Comparison of ENCODE assay signal across 1 cellular context in genomic region chr1:107407011-107407410, GRCh38.
TF ChIP-seq lines count a peak whose summit lies in the region.

No MANE protein-coding gene starts in this region.

TF ChIP-seq in HepG2, 621 proteins besides CTCF, POLR2A, EP300 and RAD21:
- TF ChIP-seq ZNF607 (CRISPR knock-in tag; IDR thresholded peaks at IDR 0.05; ENCODE audit: borderline replicate concordance) (no peak), ETV6 (CRISPR knock-in tag; conservative IDR thresholded peaks at IDR 0.05) (no peak), GATAD2A (CRISPR knock-in tag; IDR thresholded peaks at IDR 0.05) (no peak), NKX3-1 (CRISPR knock-in tag; IDR thresholded peaks at IDR 0.05) (no peak), ZNF570 (CRISPR knock-in tag; IDR thresholded peaks at IDR 0.05; ENCODE audit: borderline replicate concordance) (no peak), ZNF770 (CRISPR knock-in tag; IDR thresholded peaks at IDR 0.05) (no peak), MNT (IDR thresholded peaks at IDR 0.05) (peak; percentile 92)
- TF ChIP-seq, protein P1, sequence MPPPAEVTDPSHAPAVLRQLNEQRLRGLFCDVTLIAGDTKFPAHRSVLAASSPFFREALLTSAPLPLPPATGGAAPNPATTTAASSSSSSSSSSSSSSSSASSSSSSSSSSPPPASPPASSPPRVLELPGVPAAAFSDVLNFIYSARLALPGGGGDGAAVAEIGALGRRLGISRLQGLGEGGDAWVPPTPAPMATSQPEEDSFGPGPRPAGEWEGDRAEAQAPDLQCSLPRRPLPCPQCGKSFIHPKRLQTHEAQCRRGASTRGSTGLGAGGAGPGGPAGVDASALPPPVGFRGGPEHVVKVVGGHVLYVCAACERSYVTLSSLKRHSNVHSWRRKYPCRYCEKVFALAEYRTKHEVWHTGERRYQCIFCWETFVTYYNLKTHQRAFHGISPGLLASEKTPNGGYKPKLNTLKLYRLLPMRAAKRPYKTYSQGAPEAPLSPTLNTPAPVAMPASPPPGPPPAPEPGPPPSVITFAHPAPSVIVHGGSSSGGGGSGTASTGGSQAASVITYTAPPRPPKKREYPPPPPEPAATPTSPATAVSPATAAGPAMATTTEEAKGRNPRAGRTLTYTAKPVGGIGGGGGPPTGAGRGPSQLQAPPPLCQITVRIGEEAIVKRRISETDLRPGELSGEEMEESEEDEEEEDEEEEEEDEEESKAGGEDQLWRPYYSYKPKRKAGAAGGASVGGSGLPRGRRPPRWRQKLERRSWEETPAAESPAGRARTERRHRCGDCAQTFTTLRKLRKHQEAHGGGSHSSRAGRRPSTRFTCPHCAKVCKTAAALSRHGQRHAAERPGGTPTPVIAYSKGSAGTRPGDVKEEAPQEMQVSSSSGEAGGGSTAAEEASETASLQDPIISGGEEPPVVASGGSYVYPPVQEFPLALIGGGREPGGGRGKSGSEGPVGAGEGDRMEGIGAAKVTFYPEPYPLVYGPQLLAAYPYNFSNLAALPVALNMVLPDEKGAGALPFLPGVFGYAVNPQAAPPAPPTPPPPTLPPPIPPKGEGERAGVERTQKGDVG (CRISPR knock-in tag; IDR thresholded peaks at IDR 0.05; ENCODE audit: borderline replicate concordance): no peak
